8 cellular contexts compared by ENCODE assay signal in the genomic region with DNA sequence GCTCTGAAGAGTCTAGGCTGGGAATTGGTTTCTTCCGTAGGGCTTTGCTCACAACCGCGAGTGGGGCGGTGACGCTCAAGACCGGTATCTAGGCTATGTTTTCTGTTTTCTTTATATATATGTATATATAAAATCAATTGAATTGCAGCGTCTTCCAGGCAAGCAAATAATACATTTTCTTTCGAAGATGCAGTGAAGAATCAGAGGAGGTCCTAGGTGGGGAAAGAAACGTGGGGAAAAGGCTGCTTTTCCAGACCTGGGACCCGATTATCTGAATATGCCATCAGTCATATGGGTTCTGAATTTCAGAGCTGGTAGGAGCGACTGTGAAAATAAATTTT. TPM values are rescaled to one million over a fixed set of nuclear protein-coding genes. Genes with fewer than 3 reads are reported as not detected.
DNase-seq lines count a peak whose midpoint lies in the region; ATAC-seq and TF ChIP-seq lines count a peak whose summit lies in the region.
"Had no signal": no experiment of that assay in that cellular context is flagged by ENCODE, and none has a peak within 500 bp of the region (broad histone marks: within the 10 kb centered on the region; RNA-seq: fewer than 3 reads in every experiment).

No MANE protein-coding gene starts in this region.

- H3K27me3 ChIP-seq in iPS-15b (ENCODE audit: control insufficient read depth, insufficient read depth, low read length) = peaks cover 13% of the 10 kb centered on the region

- no peaks in the 10 kb centered on the region for H3K36me3 Mint-ChIP-seq in activated T-helper 17 cell treated with anti-CD3 and anti-CD28 coated beads, Interleukin-2, amount 50 U/mL, for 72 hours (ENCODE audit: low read depth)
- no peaks in the 10 kb centered on the region for H3K36me3 Mint-ChIP-seq in effector memory CD8-positive, alpha-beta T cell (ENCODE audit: insufficient read depth)

- H3K9me3 ChIP-seq in HEK293 (ENCODE audit: control insufficient read depth, insufficient read depth, low read depth, low read length) (no peaks in the 10 kb centered on the region), iPS-15b (ENCODE audit: control insufficient read depth, insufficient read depth, low read length) (no peaks in the 10 kb centered on the region)

- H3K4me3 ChIP-seq in HEK293 (ENCODE audit: low read depth, low read length) = peak overlapping the region; percentile 72
- H3K4me3 ChIP-seq in iPS-15b (ENCODE audit: low read depth, low read length) = peak overlapping the region; percentile 65
- H3K4me3 ChIP-seq in skin epidermis = peak overlapping the region in 5 of 7 experiments; percentile 27 to 51 (median 36)

- no peaks in the 10 kb centered on the region for H3K36me3 ChIP-seq in HEK293 (ENCODE audit: control insufficient read depth in 2 of 2, insufficient read depth in 1 of 2, low read length in 2 of 2)
- no peaks in the 10 kb centered on the region for H3K36me3 ChIP-seq in iPS-15b (ENCODE audit: control insufficient read depth, insufficient read depth, low read length)

- H3K9me3 Mint-ChIP-seq in activated T-helper 17 cell treated with anti-CD3 and anti-CD28 coated beads, Interleukin-2, amount 50 U/mL, for 72 hours = no peaks in the 10 kb centered on the region
- peaks cover 0 to 6% of the 10 kb centered on the region in 2 donors for H3K9me3 Mint-ChIP-seq in effector memory CD8-positive, alpha-beta T cell

- H3K9ac ChIP-seq in iPS-15b (ENCODE audit: low read depth, low read length) = no peak overlapping the region

- no peak for ATAC-seq in activated T-helper 17 cell treated with anti-CD3 and anti-CD28 coated beads, Interleukin-2, amount 50 U/mL, for 72 hours (replicated peaks)
- ATAC-seq in effector memory CD8-positive, alpha-beta T cell (replicated peaks) = no peak

- H3K4me1 ChIP-seq in HEK293 (ENCODE audit: control insufficient read depth, insufficient read depth, low read length) (peaks cover 17% of the 10 kb centered on the region), iPS-15b (ENCODE audit: control insufficient read depth, insufficient read depth, low read length) (peaks cover 12% of the 10 kb centered on the region)

- no peak overlapping the region for H3K27ac Mint-ChIP-seq in activated T-helper 17 cell treated with anti-CD3 and anti-CD28 coated beads, Interleukin-2, amount 50 U/mL, for 72 hours
- no peak overlapping the region for H3K27ac Mint-ChIP-seq in effector memory CD8-positive, alpha-beta T cell

- no peak for TF ChIP-seq CTCF in HEK293 (tag by site-specific recombination; IDR thresholded peaks at IDR 0.05)

- H3K27ac ChIP-seq in HEK293 (ENCODE audit: extremely low read depth, low read depth, low read length) (peak overlapping the region; percentile 46; the same call in 1 of the 2 replicates), skin epidermis (peak overlapping the region in 1 of 21 experiments; percentile 3)
- H3K27ac ChIP-seq: epithelial cell of prostate had no signal

- H3K27me3 Mint-ChIP-seq in activated T-helper 17 cell treated with anti-CD3 and anti-CD28 coated beads, Interleukin-2, amount 50 U/mL, for 72 hours = peaks cover 23% of the 10 kb centered on the region
- peaks cover 0 to 16% of the 10 kb centered on the region in 2 donors for H3K27me3 Mint-ChIP-seq in effector memory CD8-positive, alpha-beta T cell

- POLR2A ChIA-PET in HEK293 (lab: Yijun Ruan, JAX) = interaction anchor here (0.6 to 2.2 kb wide), 5 partner anchors 9 to 423 kb away, joined by 3 to 8 read pairs (median 3); partner anchors contain the start of gene TTC21B

- no peaks in the 10 kb centered on the region for H3K4me1 Mint-ChIP-seq in activated T-helper 17 cell treated with anti-CD3 and anti-CD28 coated beads, Interleukin-2, amount 50 U/mL, for 72 hours
- no peaks in the 10 kb centered on the region for H3K4me1 Mint-ChIP-seq in effector memory CD8-positive, alpha-beta T cell (ENCODE audit: low read depth in 2 of 2)

- no peak for DNase-seq in SHP77 (lab: John Stamatoyannopoulos, UW)
- DNase-seq in effector memory CD8-positive, alpha-beta T cell = no peak
- no peak for DNase-seq in DMS153 treated with DMSO at 0.1 percent for 48 hours (lab: John Stamatoyannopoulos, UW; ENCODE audit: unreplicated experiment)

- CTCF ChIA-PET in HEK293 (lab: Yijun Ruan, JAX) = interaction anchor here (0.6 to 4.3 kb wide), 7 partner anchors 9 to 1207 kb away, joined by 3 to 25 read pairs (median 3); no protein-coding TSS in a partner anchor

- peak overlapping the region; percentile 57 for H3K4me3 Mint-ChIP-seq in activated T-helper 17 cell treated with anti-CD3 and anti-CD28 coated beads, Interleukin-2, amount 50 U/mL, for 72 hours
- H3K4me3 Mint-ChIP-seq in effector memory CD8-positive, alpha-beta T cell = peak overlapping the region in 1 of 2 donors; percentile 32

TF ChIP-seq in HEK293, 187 proteins besides CTCF, POLR2A, EP300 and RAD21:
- no peak for TF ChIP-seq ZXDB (tag by site-specific recombination; IDR thresholded peaks at IDR 0.05)
- TF ChIP-seq, protein P1, sequence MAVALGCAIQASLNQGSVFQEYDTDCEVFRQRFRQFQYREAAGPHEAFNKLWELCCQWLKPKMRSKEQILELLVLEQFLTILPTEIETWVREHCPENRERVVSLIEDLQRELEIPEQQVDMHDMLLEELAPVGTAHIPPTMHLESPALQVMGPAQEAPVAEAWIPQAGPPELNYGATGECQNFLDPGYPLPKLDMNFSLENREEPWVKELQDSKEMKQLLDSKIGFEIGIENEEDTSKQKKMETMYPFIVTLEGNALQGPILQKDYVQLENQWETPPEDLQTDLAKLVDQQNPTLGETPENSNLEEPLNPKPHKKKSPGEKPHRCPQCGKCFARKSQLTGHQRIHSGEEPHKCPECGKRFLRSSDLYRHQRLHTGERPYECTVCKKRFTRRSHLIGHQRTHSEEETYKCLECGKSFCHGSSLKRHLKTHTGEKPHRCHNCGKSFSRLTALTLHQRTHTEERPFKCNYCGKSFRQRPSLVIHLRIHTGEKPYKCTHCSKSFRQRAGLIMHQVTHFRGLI (tag by site-specific recombination; IDR thresholded peaks at IDR 0.05) = peak; percentile 25; the same call in 1 of the 2 replicates
TF ChIP-seq in HEK293: peak in this region for 1.

RNA-seq across cellular contexts. Expression of gene SCN9A, which starts 0.7 kb away (rescaled TPM):
- total RNA-seq in activated T-helper 17 cell treated with anti-CD3 and anti-CD28 coated beads, Interleukin-2, amount 50 U/mL, for 72 hours = not detected
